In genomic region chr4:120922390-120923200, GRCh38 we compare ENCODE assay signal across 8 cellular contexts. TPM values are rescaled to one million over a fixed set of nuclear protein-coding genes. Genes with fewer than 3 reads are reported as not detected.
DNase-seq lines count a peak whose midpoint lies in the region; ATAC-seq, FAIRE-seq and TF ChIP-seq lines count a peak whose summit lies in the region.

Gene PRDM5 (minus strand): TSS chr4:120922726. CDS start chr4:120922608, 118 bp downstream.

- intact Hi-C loops in left ventricle myocardium superior (cut with micrococcal nuclease): no loop called here
- intact Hi-C loops in ovary (cut with DNase I): loop anchor here in 3 of 4 donors (5.0 kb wide), 1 partner anchor 150 kb away; the partner anchor contains the start of gene NDNF (in 3 of the 3)

- no peak for TF ChIP-seq EP300 in ovary (IDR thresholded peaks at IDR 0.05)

- ATAC-seq in RWPE2 (ENCODE audit: low read depth) (peak; percentile 62), left ventricle myocardium superior (peak; percentile 88), HG02870 (IDR thresholded peaks at IDR 0.05; ENCODE audit: unreplicated experiment) (no peak)

- peak; percentile 5 to 26 for DNase-seq in NCI-H524 (lab: John Stamatoyannopoulos, UW)
- no peak for DNase-seq in NCI-H524 treated with DMSO at 0.1 percent for 48 hours (lab: John Stamatoyannopoulos, UW)
- no peak for DNase-seq in RWPE2 (ENCODE audit: low spot score)
- DNase-seq in astrocyte (ENCODE audit: low read depth): peak; percentile 42
- peak; percentile 85 for DNase-seq in left ventricle myocardium superior
- DNase-seq in ovary: peak; percentile 74 to 89 (median 87)
- no peak for DNase-seq in HAP-1 (ENCODE audit: low spot score in 2 of 2)

- WGBS in ovary, 3 donors: 0% methylated on average over 32 to 85 of the region's 85 CpGs

- H3K36me3 ChIP-seq in RWPE2 (ENCODE audit: low read depth): peaks cover 5% of the 10 kb centered on the region; the same call in 1 of the 2 replicates
- H3K36me3 ChIP-seq in astrocyte (ENCODE audit: insufficient read depth, low read length): no peaks in the 10 kb centered on the region
- H3K36me3 ChIP-seq in ovary: no peaks in the 10 kb centered on the region
- H3K36me3 ChIP-seq in HAP-1 (replicated peaks): no peaks in the 10 kb centered on the region

- H3K4me3 ChIP-seq in RWPE2 (ENCODE audit: severe bottlenecking) (peak within 1 kb of the TSS; percentile 88), astrocyte (ENCODE audit: insufficient read depth, low read depth, low read length) (peak within 1 kb of the TSS; percentile 63), ovary (peak within 1 kb of the TSS; percentile 51), HAP-1 (no peak within 1 kb of the TSS)

- H3K9me3 ChIP-seq in RWPE2 (ENCODE audit: severe bottlenecking): no peaks in the 10 kb centered on the region
- H3K9me3 ChIP-seq in astrocyte (ENCODE audit: insufficient read depth, low read depth, low read length): no peaks in the 10 kb centered on the region
- H3K9me3 ChIP-seq in ovary: no peaks in the 10 kb centered on the region
- H3K9me3 ChIP-seq in HAP-1: no peaks in the 10 kb centered on the region

- H3K9me3 Mint-ChIP-seq in astrocyte (ENCODE audit: unreplicated experiment): peaks cover 3% of the 10 kb centered on the region

- TF ChIP-seq CTCF in RWPE2 (IDR thresholded peaks at IDR 0.05; ENCODE audit: poor library complexity, severe bottlenecking) (peak; percentile 11), astrocyte (IDR thresholded peaks at IDR 0.05; ENCODE audit: insufficient read depth, low read depth, low read length) (no peak), ovary (IDR thresholded peaks at IDR 0.05) (peak in 1 of 3 donors; percentile 22)

- H3K4me2 ChIP-seq in astrocyte (ENCODE audit: low read length): peak within 1 kb of the TSS; percentile 82

- peak within 1 kb of the TSS; percentile 97 for H3K27ac Mint-ChIP-seq in astrocyte (ENCODE audit: unreplicated experiment)

- TF ChIP-seq POLR2A in ovary (IDR thresholded peaks at IDR 0.05): peak; percentile 46

- H3K79me2 ChIP-seq in astrocyte (ENCODE audit: insufficient read depth, low read length): peaks cover 8% of the 10 kb centered on the region

- H4K20me1 ChIP-seq in astrocyte (ENCODE audit: insufficient read depth, low read length): no peaks in the 10 kb centered on the region

- H3K27me3 ChIP-seq in RWPE2 (ENCODE audit: insufficient read depth, poor library complexity, severe bottlenecking) (no peaks in the 10 kb centered on the region), astrocyte (ENCODE audit: insufficient read depth, low read length) (no peaks in the 10 kb centered on the region), ovary (no peaks in the 10 kb centered on the region), HAP-1 (ENCODE audit: low read depth) (peaks cover 13% of the 10 kb centered on the region)

- no peak for FAIRE-seq in astrocyte (lab: Jason Lieb, UNC)

- H3K4me3 Mint-ChIP-seq in astrocyte (ENCODE audit: unreplicated experiment): peak within 1 kb of the TSS; percentile 91

- peak within 1 kb of the TSS; percentile 87 for H3K9ac ChIP-seq in astrocyte (ENCODE audit: low read length)

- peaks cover 6% of the 10 kb centered on the region for H3K4me1 ChIP-seq in RWPE2 (ENCODE audit: insufficient read depth, poor library complexity, severe bottlenecking)
- peaks cover 6% of the 10 kb centered on the region for H3K4me1 ChIP-seq in astrocyte (ENCODE audit: insufficient read depth, low read length)
- H3K4me1 ChIP-seq in ovary (ENCODE audit: insufficient read depth): peaks cover 10% of the 10 kb centered on the region
- no peaks in the 10 kb centered on the region for H3K4me1 ChIP-seq in HAP-1

- no peaks in the 10 kb centered on the region for H3K36me3 Mint-ChIP-seq in astrocyte (ENCODE audit: low read depth, unreplicated experiment)

- peak within 1 kb of the TSS; percentile 71 for H3K27ac ChIP-seq in RWPE2 (ENCODE audit: poor library complexity, severe bottlenecking)
- peak within 1 kb of the TSS; percentile 76 for H3K27ac ChIP-seq in astrocyte (ENCODE audit: low read depth, low read length)
- peak within 1 kb of the TSS; percentile 99 to 100 for H3K27ac ChIP-seq in ovary

- H3K27me3 Mint-ChIP-seq in astrocyte (ENCODE audit: low read depth, unreplicated experiment): no peaks in the 10 kb centered on the region

- H3K4me1 Mint-ChIP-seq in astrocyte (ENCODE audit: low read depth, unreplicated experiment): no peaks in the 10 kb centered on the region

- in situ Hi-C loops in HAP-1 (cut with MboI; ENCODE audit: low sequenced_read_pairs): no loop called here

- H2AFZ ChIP-seq in astrocyte (ENCODE audit: low read depth, low read length): peak within 1 kb of the TSS; percentile 77

RNA-seq across cellular contexts. Expression of gene PRDM5, which starts in this region (rescaled TPM):
- total RNA-seq in astrocyte (5.3 and 6.5 TPM in 2 replicates), left ventricle myocardium superior (7.6 TPM), ovary (10 to 100 TPM; 33.4 to 53.8 (median 45.3) TPM)
- polyA plus RNA-seq in ovary: 1 to 10 TPM; 8.1 to 9.0 TPM

Comparison
In these comparisons a context has a peak if more than half of its experiments do, and no peak if none do; other contexts are left out.
1. DNase-seq: peak in NCI-H524 (2 of 2), astrocyte (single experiment), left ventricle myocardium superior (single experiment) and ovary (5 of 5); none in NCI-H524 treated with DMSO at 0.1 percent for 48 hours (single experiment), RWPE2 (single experiment) and HAP-1 (0 of 2).
2. Peak in every context shown above with its lines, with median percentiles within 50 percentile points of each other: H3K27ac ChIP-seq.